ENCODE assay signal across 8 cellular contexts in genomic region chr14:104001003-104001402, GRCh38. TPM values are rescaled to one million over a fixed set of nuclear protein-coding genes. Genes with fewer than 3 reads are reported as not detected.
DNase-seq lines count a peak whose midpoint lies in the region; ATAC-seq and TF ChIP-seq lines count a peak whose summit lies in the region.

No MANE protein-coding gene starts in this region.

- H3K36me3 ChIP-seq in BE2C (no peaks in the 10 kb centered on the region), SU-DHL-6 (ENCODE audit: low read length) (no peaks in the 10 kb centered on the region)

- H3F3A ChIP-seq in SU-DHL-6 (ENCODE audit: insufficient read depth) = no peaks in the 10 kb centered on the region

- no peaks in the 10 kb centered on the region for H3K9me2 ChIP-seq in SU-DHL-6 (replicated peaks; ENCODE audit: insufficient read depth, low read length)

- H3K4me1 ChIP-seq in BE2C = no peaks in the 10 kb centered on the region

- no peaks in the 10 kb centered on the region for H3K4me1 Mint-ChIP-seq in glutamatergic neuron (ENCODE audit: low read depth, unreplicated experiment)

- H3K79me2 ChIP-seq in SU-DHL-6 (ENCODE audit: insufficient read depth, low read length) = no peaks in the 10 kb centered on the region

- no peak overlapping the region for H3K27ac Mint-ChIP-seq in glutamatergic neuron (ENCODE audit: unreplicated experiment)

- no peaks in the 10 kb centered on the region for H3K9me3 Mint-ChIP-seq in glutamatergic neuron (ENCODE audit: unreplicated experiment)

- no peaks in the 10 kb centered on the region for H3K27me3 ChIP-seq in BE2C
- no peaks in the 10 kb centered on the region for H3K27me3 ChIP-seq in SU-DHL-6 (ENCODE audit: low read length)

- peaks cover 1% of the 10 kb centered on the region for H3K27me3 Mint-ChIP-seq in glutamatergic neuron (ENCODE audit: unreplicated experiment)

- ATAC-seq in GM18907 (IDR thresholded peaks at IDR 0.05; ENCODE audit: unreplicated experiment) = no peak

- H4K20me1 ChIP-seq in SU-DHL-6 (ENCODE audit: low read depth, low read length) = no peaks in the 10 kb centered on the region

- H3K27ac ChIP-seq in SU-DHL-6 (ENCODE audit: low read depth, low read length) = no peak overlapping the region

- peak; percentile 52 for DNase-seq in BE2C
- DNase-seq in GM13977 (ENCODE audit: low spot score) = no peak
- peak; percentile 47 for DNase-seq in glutamatergic neuron
- no peak for DNase-seq in 8988T
- no peak for DNase-seq in medulla oblongata (ENCODE audit: extremely low spot score)
- DNase-seq in NCI-H2107 (lab: John Stamatoyannopoulos, UW) = no peak

- H3K4me2 ChIP-seq in SU-DHL-6 (ENCODE audit: low read depth, low read length, poor library complexity, severe bottlenecking) = no peak overlapping the region

- H3K4me3 Mint-ChIP-seq in glutamatergic neuron (ENCODE audit: unreplicated experiment) = no peak overlapping the region

- H3K9ac ChIP-seq in SU-DHL-6 (ENCODE audit: low read length) = no peak overlapping the region

- no peak overlapping the region for H3K4me3 ChIP-seq in BE2C (ENCODE audit: low read depth, low read length)
- no peak overlapping the region for H3K4me3 ChIP-seq in SU-DHL-6 (ENCODE audit: insufficient read depth, low read length, poor library complexity, severe bottlenecking)

- peak; percentile 74 for TF ChIP-seq CTCF in BE2C (IDR thresholded peaks at IDR 0.05; ENCODE audit: low read depth, low read length)
- peak; percentile 24 for TF ChIP-seq CTCF in GM13977 (IDR thresholded peaks at IDR 0.05; ENCODE audit: extremely low read depth, insufficient read depth, missing control alignments)
- peak; percentile 16 for TF ChIP-seq CTCF in SU-DHL-6 (IDR thresholded peaks at IDR 0.05; ENCODE audit: insufficient read depth, low read length, poor library complexity, severe bottlenecking)
- TF ChIP-seq CTCF in glutamatergic neuron (IDR thresholded peaks at IDR 0.05; ENCODE audit: partially characterized antibody, unreplicated experiment) = peak; percentile 36

- in situ Hi-C loops in GM13977 (cut with MboI; ENCODE audit: low pct_unique_long_range_greater_than_20kb, low sequenced_read_pairs, unreplicated experiment) = no loop called here

- no peaks in the 10 kb centered on the region for H3K9me3 ChIP-seq in BE2C
- no peaks in the 10 kb centered on the region for H3K9me3 ChIP-seq in SU-DHL-6 (ENCODE audit: insufficient read depth, low read length)

- H2AFZ ChIP-seq in SU-DHL-6 (ENCODE audit: low read depth, low read length, severe bottlenecking) = no peak overlapping the region

- H3K36me3 Mint-ChIP-seq in glutamatergic neuron (ENCODE audit: unreplicated experiment) = no peaks in the 10 kb centered on the region

RNA-seq across cellular contexts. Expression of gene RD3L, which starts 58.7 kb away (rescaled TPM):
- polyA plus RNA-seq in BE2C (2012; ENCODE audit: insufficient read depth, insufficient read length, low read depth) = not detected
- total RNA-seq in glutamatergic neuron (ENCODE audit: unreplicated experiment) = not detected

Comparison
In these comparisons a context has a peak if more than half of its experiments do, and no peak if none do; other contexts are left out.
1. DNase-seq: peak in BE2C (single experiment) and glutamatergic neuron (single experiment); none in GM13977 (single experiment), 8988T (single experiment), medulla oblongata (single experiment) and NCI-H2107 (single experiment).
2. CTCF ChIP-seq: peak in every context shown above with its lines; median percentile 74 in BE2C; 36 in glutamatergic neuron; 24 in GM13977; 16 in SU-DHL-6.